Comparison of ENCODE assay signal across 16 cellular contexts in genomic region chr4:172147702-172148101, GRCh38.
DNase-seq lines count a peak whose midpoint lies in the region; ATAC-seq and TF ChIP-seq lines count a peak whose summit lies in the region.
"Had no signal": no experiment of that assay in that cellular context is flagged by ENCODE, and none has a peak within 500 bp of the region (broad histone marks: within the 10 kb centered on the region; RNA-seq: fewer than 3 reads in every experiment).

No MANE protein-coding gene starts in this region.

- peak; percentile 5 for DNase-seq in NCI-H1105 treated with DMSO at 0.1 percent for 48 hours (lab: John Stamatoyannopoulos, UW)
- no peak for DNase-seq in NCI-H1105 (lab: John Stamatoyannopoulos, UW)
- peak; percentile 75 for DNase-seq in OCI-M1 (lab: John Stamatoyannopoulos, UW)
- DNase-seq in smooth muscle cell of the brain vasculature (ENCODE audit: low read depth, low spot score), result peak; percentile 43
- no peak for DNase-seq in GM20000 (ENCODE audit: low spot score)
- no peak for DNase-seq in NCI-H446 treated with DMSO at 0.1 percent for 48 hours (lab: John Stamatoyannopoulos, UW)
- DNase-seq: activated CD4-positive, CD25-positive, alpha-beta regulatory T cell; activated naive CD4-positive, alpha-beta T cell; dorsolateral prefrontal cortex; NCI-H2171; right cardiac atrium; stimulated activated CD4-positive, alpha-beta T cell treated with anti-CD3 and anti-CD28 coated beads, Interleukin-2, amount 100 ng/mL, for 48 hours; thyroid gland had no signal

- peaks cover 12% of the 10 kb centered on the region for H3K4me1 ChIP-seq in endocrine pancreas (ENCODE audit: control insufficient read depth, insufficient read depth, low read length)
- H3K4me1 ChIP-seq: thyroid gland had no signal

- peak overlapping the region; percentile 70 for H3K4me3 ChIP-seq in endocrine pancreas (ENCODE audit: control insufficient read depth, insufficient read depth, low read length)
- H3K4me3 ChIP-seq: dorsolateral prefrontal cortex, thyroid gland had no signal

- TF ChIP-seq CTCF in GM20000 (IDR thresholded peaks at IDR 0.05; ENCODE audit: extremely low read depth, missing control alignments), result no peak

- no peaks in the 10 kb centered on the region for H3K27me3 ChIP-seq in endocrine pancreas (ENCODE audit: control insufficient read depth, insufficient read depth, low read length)
- H3K27me3 ChIP-seq: thyroid gland had no signal

- ATAC-seq in HG02840 (IDR thresholded peaks at IDR 0.05; ENCODE audit: low FRiP score, unreplicated experiment), result no peak
- ATAC-seq: natural killer cell treated with Interleukin-12 subunit alpha and Interleukin-12 subunit beta and Interleukin-15 and Interleukin-18, amount 100 ng/mL, for 72 hours; right cardiac atrium had no signal

- no peak overlapping the region for H3K9ac ChIP-seq in endocrine pancreas (ENCODE audit: control insufficient read depth, insufficient read depth, low read length)

- no peaks in the 10 kb centered on the region for H3K36me3 ChIP-seq in endocrine pancreas (ENCODE audit: control insufficient read depth, insufficient read depth, low read length)
- H3K36me3 ChIP-seq: thyroid gland had no signal

- no peaks in the 10 kb centered on the region for H3K9me3 ChIP-seq in endocrine pancreas (ENCODE audit: control insufficient read depth, low read length)
- H3K9me3 ChIP-seq: thyroid gland had no signal

Comparison
In these comparisons a context has a peak if more than half of its experiments do, and no peak if none do; other contexts are left out.
1. DNase-seq: peak in NCI-H1105 treated with DMSO at 0.1 percent for 48 hours (single experiment), OCI-M1 (single experiment) and smooth muscle cell of the brain vasculature (single experiment); none in NCI-H1105 (single experiment), GM20000 (single experiment) and NCI-H446 treated with DMSO at 0.1 percent for 48 hours (single experiment).